ENCODE assay signal across 26 cellular contexts in the genomic region with DNA sequence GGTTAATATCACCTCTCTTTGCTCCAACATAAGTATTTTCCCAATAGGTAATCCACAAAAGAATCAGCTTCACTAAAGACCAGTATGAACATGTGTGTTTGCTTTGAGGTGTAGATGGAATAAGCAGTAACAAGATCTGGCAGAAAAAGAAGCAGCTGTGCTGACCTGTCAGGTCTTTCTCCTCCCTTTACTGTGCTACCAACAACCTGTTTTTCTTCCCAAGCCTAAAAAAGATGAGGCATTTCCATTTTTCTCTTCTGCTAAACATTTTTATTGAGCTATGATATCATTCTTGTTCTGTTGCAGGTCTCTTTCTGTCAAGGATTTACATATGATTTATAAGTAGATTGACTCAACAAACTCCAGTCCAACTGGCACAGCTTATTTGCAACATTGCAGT.
"Had no signal": no experiment of that assay in that cellular context is flagged by ENCODE, and none has a peak within 500 bp of the region (broad histone marks: within the 10 kb centered on the region; RNA-seq: fewer than 3 reads in every experiment).

No MANE protein-coding gene starts in this region.

- H3K36me3 ChIP-seq: ascending aorta, esophagus squamous epithelium, gastrocnemius medialis, heart left ventricle had no signal

- H3K4me1 ChIP-seq: ascending aorta, gastrocnemius medialis, heart left ventricle had no signal

- H3K4me3 ChIP-seq: ascending aorta, esophagus squamous epithelium, gastrocnemius medialis, heart left ventricle had no signal

- H3K27ac ChIP-seq: ascending aorta, gastrocnemius medialis, heart left ventricle had no signal

- DNase-seq: activated CD4-positive, alpha-beta memory T cell treated with anti-CD3 and anti-CD28 coated beads for 36 hours; activated CD4-positive, alpha-beta T cell treated with anti-CD3 and anti-CD28 coated beads for 36 hours; activated CD4-positive, alpha-beta T cell treated with anti-CD3 and anti-CD28 coated beads, Interleukin-2, amount 10 ng/mL, durations not matched to agents 24 days and 14 days; activated CD4-positive, CD25-positive, alpha-beta regulatory T cell; activated CD4-positive, CD25-positive, alpha-beta regulatory T cell treated with anti-CD3 and anti-CD28 coated beads, Interleukin-2, amount 50 U/mL, for 72 hours; activated CD8-positive, alpha-beta memory T cell treated with anti-CD3 and anti-CD28 coated beads, Interleukin-2, amount 10 ng/mL, durations not matched to agents 7 days and 5 days; activated CD8-positive, alpha-beta memory T cell treated with anti-CD3 and anti-CD28 coated beads, Interleukin-2, amount 50 U/mL, for 4 hours; activated CD8-positive, alpha-beta T cell treated with anti-CD3 and anti-CD28 coated beads, Interleukin-2, amount 10 ng/mL, durations not matched to agents 7 days and 5 days; activated effector memory CD4-positive, alpha-beta T cell treated with anti-CD3 and anti-CD28 coated beads, Interleukin-2, amount 50 U/mL, for 16 hours; activated naive CD4-positive, alpha-beta T cell treated with anti-CD3 and anti-CD28 coated beads, Interleukin-2, amount 10 ng/mL, durations not matched to agents 7 days and 5 days; activated naive CD8-positive, alpha-beta T cell treated with anti-CD3 and anti-CD28 coated beads, Interleukin-2, amount 10 ng/mL, durations not matched to agents 7 days and 5 days; activated T-cell treated with anti-CD3 and anti-CD28 coated beads, Interleukin-2, amount 50 U/mL, for 1 hour; activated T-cell treated with anti-CD3 and anti-CD28 coated beads, Interleukin-2, amount 50 U/mL, for 48 hours; cortex of kidney; effector CD8-positive, alpha-beta T cell; erythroblast; esophagus squamous epithelium; foreskin fibroblast; gastrocnemius medialis; glutamatergic neuron; heart left ventricle; T-helper 1 cell; T-helper 17 cell; T1000 had no signal

- ATAC-seq: activated CD4-positive, alpha-beta T cell treated with anti-CD3 and anti-CD28 coated beads for 36 hours; activated CD8-positive, alpha-beta memory T cell treated with anti-CD3 and anti-CD28 coated beads, Interleukin-2, amount 10 ng/mL, durations not matched to agents 7 days and 5 days; activated CD8-positive, alpha-beta T cell treated with anti-CD3 and anti-CD28 coated beads, Interleukin-2, amount 10 ng/mL, durations not matched to agents 7 days and 5 days; activated naive CD4-positive, alpha-beta T cell treated with anti-CD3 and anti-CD28 coated beads, Interleukin-2, amount 50 U/mL, for 72 hours; gastrocnemius medialis; heart left ventricle; T-helper 17 cell had no signal

- H3K27me3 ChIP-seq: ascending aorta, esophagus squamous epithelium, gastrocnemius medialis, heart left ventricle had no signal
